11 cellular contexts compared by ENCODE assay signal in genomic region chr17:65370669-65371126, GRCh38.
DNase-seq lines count a peak whose midpoint lies in the region; ATAC-seq, FAIRE-seq and TF ChIP-seq lines count a peak whose summit lies in the region.
"Had no signal": no experiment of that assay in that cellular context is flagged by ENCODE, and none has a peak within 500 bp of the region (broad histone marks: within the 10 kb centered on the region; RNA-seq: fewer than 3 reads in every experiment).

No MANE protein-coding gene starts in this region.

- H3K4me3 ChIP-seq in Jurkat, Clone E6-1 (ENCODE audit: low read length): no peak overlapping the region
- no peak overlapping the region for H3K4me3 ChIP-seq in aorta (ENCODE audit: low read length in 2 of 2)

- no peaks in the 10 kb centered on the region for H3K36me3 ChIP-seq in aorta (ENCODE audit: control insufficient read depth in 1 of 2, insufficient read depth in 2 of 2, low read length in 1 of 2)

- no peak for FAIRE-seq in H54 (lab: Jason Lieb, UNC)
- FAIRE-seq: astrocyte had no signal

- no peak for TF ChIP-seq CTCF in activated CD8-positive, alpha-beta T cell treated with anti-CD3 and anti-CD28 coated beads for 36 hours (IDR thresholded peaks at IDR 0.05)

- H3K9me3 Mint-ChIP-seq in activated CD8-positive, alpha-beta T cell treated with anti-CD3 and anti-CD28 coated beads for 36 hours: peaks cover 2% of the 10 kb centered on the region
- H3K9me3 Mint-ChIP-seq: naive thymus-derived CD8-positive, alpha-beta T cell had no signal

- POLR2A ChIA-PET in activated CD8-positive, alpha-beta T cell treated with anti-CD3 and anti-CD28 coated beads for 36 hours (lab: Charles Lee): interaction anchor here (0.7 kb wide), 1 partner anchor 111 kb away, joined by 3 read pairs; no protein-coding TSS in a partner anchor

- CTCF ChIA-PET in activated CD8-positive, alpha-beta T cell treated with anti-CD3 and anti-CD28 coated beads for 36 hours (lab: Charles Lee): no interaction called here

- peaks cover 26% of the 10 kb centered on the region for H3K4me1 Mint-ChIP-seq in activated CD8-positive, alpha-beta T cell treated with anti-CD3 and anti-CD28 coated beads for 36 hours (ENCODE audit: low read depth)

- H3K36me3 Mint-ChIP-seq in activated CD8-positive, alpha-beta T cell treated with anti-CD3 and anti-CD28 coated beads for 36 hours (ENCODE audit: low read depth): no peaks in the 10 kb centered on the region
- H3K36me3 Mint-ChIP-seq: naive thymus-derived CD8-positive, alpha-beta T cell had no signal

- H3K9me3 ChIP-seq in aorta (ENCODE audit: control insufficient read depth, low read length): no peaks in the 10 kb centered on the region

- no peaks in the 10 kb centered on the region for H3K27me3 ChIP-seq in aorta (ENCODE audit: control insufficient read depth in 1 of 2, insufficient read depth in 2 of 2, low read length in 1 of 2)

- no peak for TF ChIP-seq POLR2A in H54 (IDR thresholded peaks at IDR 0.05; ENCODE audit: low read depth, low read length)

- H3K4me1 ChIP-seq in aorta (ENCODE audit: control insufficient read depth in 1 of 2, insufficient read depth in 2 of 2, low read length in 2 of 2): no peaks in the 10 kb centered on the region

- no peak overlapping the region for H3K4me3 Mint-ChIP-seq in activated CD8-positive, alpha-beta T cell treated with anti-CD3 and anti-CD28 coated beads for 36 hours

- peaks cover 18% of the 10 kb centered on the region for H3K27me3 Mint-ChIP-seq in activated CD8-positive, alpha-beta T cell treated with anti-CD3 and anti-CD28 coated beads for 36 hours

- no peak overlapping the region for H3K27ac Mint-ChIP-seq in activated CD8-positive, alpha-beta T cell treated with anti-CD3 and anti-CD28 coated beads for 36 hours

- peak; percentile 80 for DNase-seq in A172 (ENCODE audit: low spot score)
- peak; percentile 33 for DNase-seq in Jurkat, Clone E6-1 (ENCODE audit: low read depth, low spot score)
- DNase-seq in activated CD8-positive, alpha-beta T cell treated with anti-CD3 and anti-CD28 coated beads for 36 hours: peak; percentile 46
- peak; percentile 86 to 93 for DNase-seq in left colon
- no peak for DNase-seq in aorta
- DNase-seq in activated CD4-positive, alpha-beta T cell treated with anti-CD3 and anti-CD28 coated beads for 4 hours: no peak
- no peak for DNase-seq in activated CD4-positive, alpha-beta T cell treated with anti-CD3 and anti-CD28 coated beads, Interleukin-2, amount 50 U/mL, for 48 hours
- no peak for DNase-seq in H54 (ENCODE audit: insufficient read length, low spot score)
- DNase-seq: NCI-H187 treated with DMSO at 0.1 percent for 48 hours had no signal

- no peak overlapping the region for H3K27ac ChIP-seq in aorta (ENCODE audit: low read depth in 1 of 2, low read length in 2 of 2)

- 35 to 44% methylated on average over 15 of the region's 15 CpGs for WGBS in aorta, 2 donors

- intact Hi-C loops in activated CD8-positive, alpha-beta T cell treated with anti-CD3 and anti-CD28 coated beads for 36 hours (cut with micrococcal nuclease): no loop called here
- intact Hi-C loops in left colon (cut with DNase I, micrococcal nuclease): no loop called here
- intact Hi-C loops in aorta (cut with DNase I): no loop called here

- peak; percentile 83 for ATAC-seq in activated CD8-positive, alpha-beta T cell treated with anti-CD3 and anti-CD28 coated beads for 36 hours
- peak; percentile 89 for ATAC-seq in left colon
- ATAC-seq in aorta (ENCODE audit: low FRiP score): no peak

Comparison
In these comparisons a context has a peak if more than half of its experiments do, and no peak if none do; other contexts are left out.
1. DNase-seq: peak in A172 (single experiment), Jurkat, Clone E6-1 (single experiment), activated CD8-positive, alpha-beta T cell treated with anti-CD3 and anti-CD28 coated beads for 36 hours (single experiment) and left colon (2 of 2); none in aorta (0 of 2), activated CD4-positive, alpha-beta T cell treated with anti-CD3 and anti-CD28 coated beads for 4 hours (0 of 2), activated CD4-positive, alpha-beta T cell treated with anti-CD3 and anti-CD28 coated beads, Interleukin-2, amount 50 U/mL, for 48 hours (0 of 2) and H54 (single experiment).